Comparison of ENCODE assay signal across 20 cellular contexts in genomic region chr4:38454284-38454683, GRCh38.
"Had no signal": no experiment of that assay in that cellular context is flagged by ENCODE, and none has a peak within 500 bp of the region (broad histone marks: within the 10 kb centered on the region; RNA-seq: fewer than 3 reads in every experiment).

No MANE protein-coding gene starts in this region.

- H3K4me3 ChIP-seq: dorsolateral prefrontal cortex, heart left ventricle, spleen, suprapubic skin, thyroid gland had no signal

- H3K27ac Mint-ChIP-seq: stimulated activated naive B cell treated with anti-CD40 and anti-IgM and Interleukin-4, amounts not matched to agents 10 μg/mL and 1 μg/mL and 100 μg/mL, for 72 hours; type B pancreatic cell had no signal

- H3K27me3 Mint-ChIP-seq: type B pancreatic cell had no signal

- H3K36me3 Mint-ChIP-seq: type B pancreatic cell had no signal

- H3K9me3 Mint-ChIP-seq: type B pancreatic cell had no signal

- DNase-seq: cortex of kidney; dorsolateral prefrontal cortex; effector CD8-positive, alpha-beta T cell; heart left ventricle; hippocampal formation; left colon; left ventricle myocardium superior; mesenchymal stem cell; midbrain; spleen; stimulated activated CD4-positive, alpha-beta T cell treated with anti-CD3 and anti-CD28 coated beads, Interleukin-15, amount 100 ng/mL, for 24 hours; stimulated activated CD4-positive, alpha-beta T cell treated with anti-CD3 and anti-CD28 coated beads, Interleukin-1b, Interleukin-23, amount 100 ng/mL, for 48 hours; stimulated activated CD4-positive, alpha-beta T cell treated with anti-CD3 and anti-CD28 coated beads, Interleukin-4, amount 100 ng/mL, for 24 hours; stimulated activated naive B cell treated with anti-CD40 and anti-IgM and Interleukin-4, amounts not matched to agents 10 μg/mL and 1 μg/mL and 100 μg/mL, for 72 hours; thyroid gland had no signal

- H3K36me3 ChIP-seq: heart left ventricle, neutrophil, spleen, suprapubic skin, thyroid gland had no signal

- ATAC-seq: esophagus mucosa, heart left ventricle, left colon, left ventricle myocardium superior, sciatic nerve had no signal

- H3K27me3 ChIP-seq: dorsolateral prefrontal cortex, heart left ventricle, neutrophil, spleen, suprapubic skin, thyroid gland had no signal

- H3K27ac ChIP-seq: dorsolateral prefrontal cortex, heart left ventricle, neutrophil, spleen, suprapubic skin, thyroid gland had no signal

- H3K9me3 ChIP-seq: neutrophil, spleen, suprapubic skin, thyroid gland had no signal

- H3K4me3 Mint-ChIP-seq: stimulated activated naive B cell treated with anti-CD40 and anti-IgM and Interleukin-4, amounts not matched to agents 10 μg/mL and 1 μg/mL and 100 μg/mL, for 72 hours; type B pancreatic cell had no signal
